ENCODE assay signal across 14 cellular contexts in the genomic region with DNA sequence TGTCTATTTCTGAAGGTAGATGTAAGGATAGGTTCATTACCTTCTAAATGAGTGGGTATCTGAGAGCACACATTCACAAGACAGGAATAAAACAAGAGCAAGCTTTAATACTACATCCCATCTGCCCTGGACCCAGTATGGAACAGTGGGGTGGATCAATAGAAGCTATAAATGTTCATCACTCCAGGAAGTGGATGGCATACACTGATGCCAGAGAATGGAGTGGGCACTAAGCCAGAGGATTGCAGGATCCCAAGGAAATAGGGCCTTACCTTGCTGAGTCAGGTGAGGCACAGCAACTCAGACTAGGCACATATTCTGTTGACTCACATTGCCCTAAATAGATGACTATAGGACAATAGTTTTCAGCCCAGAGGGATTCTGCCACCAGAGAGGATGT.
DNase-seq lines count a peak whose midpoint lies in the region; ATAC-seq and TF ChIP-seq lines count a peak whose summit lies in the region.
"Had no signal": no experiment of that assay in that cellular context is flagged by ENCODE, and none has a peak within 500 bp of the region (broad histone marks: within the 10 kb centered on the region; RNA-seq: fewer than 3 reads in every experiment).

No MANE protein-coding gene starts in this region.

- ATAC-seq in HG03045 (IDR thresholded peaks at IDR 0.05; ENCODE audit: unreplicated experiment), result no peak

- DNase-seq in NCI-H345 (lab: John Stamatoyannopoulos, UW) (peak; percentile 15), NCI-H345 treated with DMSO at 0.1 percent for 48 hours (lab: John Stamatoyannopoulos, UW; ENCODE audit: unreplicated experiment) (no peak), NCI-H69 (lab: John Stamatoyannopoulos, UW) (peak; percentile 56), kidney tubule cell (ENCODE audit: low spot score) (peak; percentile 2), GM10248 (ENCODE audit: extremely low spot score) (no peak), posterior cingulate gyrus (no peak)
- DNase-seq: ACHN; CD4-positive, CD25-positive, alpha-beta regulatory T cell; DMS 273 treated with DMSO at 0.1 percent for 48 hours; DMS79 treated with DMSO at 0.1 percent for 48 hours; GDM1; HCEC 1CT; IMR-90 had no signal

- POLR2A ChIA-PET in GM10248 (lab: Yijun Ruan, JAX), result no interaction called here

- CTCF ChIA-PET in GM10248 (lab: Yijun Ruan, JAX), result no interaction called here

- intact Hi-C loops in posterior cingulate gyrus (cut with DNase I), result no loop called here

- no peak for TF ChIP-seq CTCF in GM10248 (IDR thresholded peaks at IDR 0.05; ENCODE audit: control extremely low read depth, extremely low read depth, low read depth, missing control alignments)

Comparison
In these comparisons a context has a peak if more than half of its experiments do, and no peak if none do; other contexts are left out.
1. DNase-seq: peak in NCI-H345 (single experiment), NCI-H69 (single experiment) and kidney tubule cell (single experiment); none in NCI-H345 treated with DMSO at 0.1 percent for 48 hours (single experiment), GM10248 (single experiment) and posterior cingulate gyrus (0 of 10).